In genomic region chr2:241356871-241357260, GRCh38 we compare ENCODE assay signal across 7 cellular contexts. TPM values are rescaled to one million over a fixed set of nuclear protein-coding genes. Genes with fewer than 3 reads are reported as not detected.
DNase-seq lines count a peak whose midpoint lies in the region; ATAC-seq and TF ChIP-seq lines count a peak whose summit lies in the region.

No MANE protein-coding gene starts in this region.

- no peak overlapping the region for H4K8ac ChIP-seq in H9 (replicated peaks; ENCODE audit: insufficient read length, low read depth, low read length)

- H4K20me1 ChIP-seq in H9 (ENCODE audit: control insufficient read depth, insufficient read depth, insufficient read length) (no peaks in the 10 kb centered on the region), SK-N-SH (ENCODE audit: insufficient read depth) (peaks cover 41% of the 10 kb centered on the region)

- no peak overlapping the region for H2BK20ac ChIP-seq in H9 (ENCODE audit: low read depth, low read length, poor library complexity, severe bottlenecking)

- H2AFZ ChIP-seq in H9 (ENCODE audit: low read length) = no peak overlapping the region
- peak overlapping the region; percentile 37; the same call in 1 of the 2 replicates for H2AFZ ChIP-seq in SK-N-SH (ENCODE audit: low read depth)

- no peak for TF ChIP-seq EP300 in SK-N-SH (IDR thresholded peaks at IDR 0.05; ENCODE audit: borderline replicate concordance in 1 of 2, low read depth in 1 of 2, low read length in 1 of 2)

- H4K5ac ChIP-seq in H9 (ENCODE audit: insufficient read length, low read depth, low read length) = no peak overlapping the region

- H2AK5ac ChIP-seq in H9 (ENCODE audit: insufficient read length, low read length) = no peak overlapping the region

- H3K27me3 ChIP-seq in H9 (ENCODE audit: insufficient read depth, low read length) (no peaks in the 10 kb centered on the region), SK-N-SH (ENCODE audit: insufficient read depth) (no peaks in the 10 kb centered on the region), foreskin keratinocyte (no peaks in the 10 kb centered on the region)

- no peak overlapping the region for H2BK12ac ChIP-seq in H9 (ENCODE audit: insufficient read length, low read depth, low read length)

- H3K36me3 ChIP-seq in SK-N-SH (replicated peaks in 1 of 2; ENCODE audit: control insufficient read depth in 1 of 2, insufficient read depth in 2 of 2, low read length in 1 of 2) = peaks cover 17 to 33% of the 10 kb centered on the region in 2 experiments

- no peak overlapping the region for H2BK120ac ChIP-seq in H9 (ENCODE audit: low read depth, low read length, poor library complexity, severe bottlenecking)

- H3K79me1 ChIP-seq in H9 (ENCODE audit: insufficient read depth, low read depth, low read length, poor library complexity, severe bottlenecking) = peaks cover 5% of the 10 kb centered on the region

- in situ Hi-C loops in GM13977 (cut with MboI; ENCODE audit: low pct_unique_long_range_greater_than_20kb, low sequenced_read_pairs, unreplicated experiment) = no loop called here

- ATAC-seq in foreskin keratinocyte = no peak
- ATAC-seq in GM18867 (IDR thresholded peaks at IDR 0.05; ENCODE audit: unreplicated experiment) = no peak

- H3K4me2 ChIP-seq in H9 (ENCODE audit: insufficient read depth, insufficient read length, low read length) (peak overlapping the region; percentile 67), SK-N-SH (peak overlapping the region; percentile 78)

- no peak overlapping the region for H3T11ph ChIP-seq in H9 (ENCODE audit: low read length)

- peaks cover 47 to 53% of the 10 kb centered on the region in 2 experiments for H3K4me1 Mint-ChIP-seq in H9

- POLR2A ChIA-PET in SK-N-SH (lab: Yijun Ruan, JAX) = interaction anchor here (1.0 kb wide), 1 partner anchor 346 kb away, joined by 3 read pairs; no protein-coding TSS in a partner anchor

- no peak overlapping the region for H3K18ac ChIP-seq in H9 (ENCODE audit: insufficient read length, low read depth, low read length)

- TF ChIP-seq CTCF in H9 (conservative IDR thresholded peaks at IDR 0.05) (no peak), SK-N-SH (IDR thresholded peaks at IDR 0.05) (no peak), foreskin keratinocyte (conservative IDR thresholded peaks at IDR 0.05) (no peak), GM13977 (IDR thresholded peaks at IDR 0.05; ENCODE audit: extremely low read depth, insufficient read depth, missing control alignments) (no peak)

- peaks cover 4 to 26% (median 18%) of the 10 kb centered on the region in 3 experiments; a peak in 5 of 7 replicates for H3K36me3 Mint-ChIP-seq in H9 (ENCODE audit: insufficient read depth in 1 of 3, low read depth in 3 of 3)

- H3K23me2 ChIP-seq in H9 (ENCODE audit: insufficient read length, low read depth, low read length, poor library complexity, severe bottlenecking) = peaks cover 4% of the 10 kb centered on the region

- H2BK5ac ChIP-seq in H9 (ENCODE audit: insufficient read length, low read length) = no peak overlapping the region

- no peak overlapping the region for H3K23ac ChIP-seq in H9 (ENCODE audit: insufficient read length, low read depth, low read length)

- no peak for TF ChIP-seq RAD21 in SK-N-SH (IDR thresholded peaks at IDR 0.05; ENCODE audit: low read length)

- 0 out of 7 replicates have a peak overlapping the region, but pooled peaks of 1 of the 3 experiments have one; percentile 14 for H3K27ac Mint-ChIP-seq in H9

- peaks cover 34% of the 10 kb centered on the region for H3F3A ChIP-seq in SK-N-SH (replicated peaks; ENCODE audit: insufficient read depth)

- H3K79me2 ChIP-seq in H9 (ENCODE audit: insufficient read depth, low read length) (peaks cover 7% of the 10 kb centered on the region; the same call in 1 of the 2 replicates), SK-N-SH (ENCODE audit: insufficient read depth) (peaks cover 55% of the 10 kb centered on the region)

- H3K4me3 ChIP-seq in SK-N-SH (ENCODE audit: low read depth in 2 of 2, low read length in 1 of 2) = peak overlapping the region; percentile 73 to 97
- peak overlapping the region; percentile 69 to 95 (median 89) for H3K4me3 ChIP-seq in skin epidermis

- no peak overlapping the region for H3K27ac ChIP-seq in H9 (ENCODE audit: insufficient read length, low read depth, low read length)
- H3K27ac ChIP-seq in SK-N-SH (ENCODE audit: low read depth in 2 of 2, low read length in 1 of 2) = peak overlapping the region; percentile 59 to 72; a peak in 2 of 4 replicates
- H3K27ac ChIP-seq in foreskin keratinocyte = peak overlapping the region; percentile 81
- H3K27ac ChIP-seq in skin epidermis = peak overlapping the region in 20 of 21 experiments; percentile 75 to 98 (median 91)

- no peak overlapping the region for H4K91ac ChIP-seq in H9 (ENCODE audit: insufficient read length, low read depth, low read length)

- no peak overlapping the region for H3K56ac ChIP-seq in H9 (ENCODE audit: insufficient read length, low read depth, low read length)

- no CpG with 5 or more reads among the region's 5 CpGs for WGBS in H9 (ENCODE audit: extremely low coverage, insufficient read length, low lambda C conversion rate)
- WGBS in SK-N-SH (ENCODE audit: low lambda C conversion rate) = 2% methylated on average over 5 of the region's 5 CpGs

- no peaks in the 10 kb centered on the region for H3K27me3 Mint-ChIP-seq in H9 (ENCODE audit: low read depth)

- no peak overlapping the region for H3K4ac ChIP-seq in H9 (ENCODE audit: low read depth, low read length)

- DNase-seq in H9 (no peak), SK-N-SH (no peak), foreskin keratinocyte (peak in 1 of 2 donors; percentile 9), GM13977 (ENCODE audit: low spot score) (no peak), NCI-H526 treated with DMSO at 0.1 percent for 48 hours (lab: John Stamatoyannopoulos, UW) (no peak)

- no peaks in the 10 kb centered on the region for H3K9me2 ChIP-seq in SK-N-SH

- H3K9me3 Mint-ChIP-seq in H9 = no peaks in the 10 kb centered on the region

- H3K14ac ChIP-seq in H9 (ENCODE audit: insufficient read depth, low read length) = no peak overlapping the region

- H3K9me3 ChIP-seq in H9 (ENCODE audit: control insufficient read depth, low read depth, low read length) = no peaks in the 10 kb centered on the region
- H3K9me3 ChIP-seq in SK-N-SH = no peaks in the 10 kb centered on the region

- H3K4me3 Mint-ChIP-seq in H9 = peak overlapping the region; percentile 76 to 82

- CTCF ChIA-PET in SK-N-SH (lab: Yijun Ruan, JAX) = no interaction called here

- H3K9ac ChIP-seq in H9 (ENCODE audit: extremely low read depth, insufficient read length, low read length) (peak overlapping the region; percentile 28), SK-N-SH (peak overlapping the region; percentile 90)

- H3K4me1 ChIP-seq in H9 (ENCODE audit: insufficient read depth, low read length) (peaks cover 2% of the 10 kb centered on the region; the same call in 1 of the 2 replicates), SK-N-SH (ENCODE audit: control insufficient read depth in 1 of 2, insufficient read depth in 2 of 2, low read depth in 1 of 2, low read length in 1 of 2) (peaks cover 0 to 13% of the 10 kb centered on the region in 2 experiments; a peak in 3 of 4 replicates), foreskin keratinocyte (peaks cover 14% of the 10 kb centered on the region)

- no peak overlapping the region for H2BK15ac ChIP-seq in H9 (ENCODE audit: low read depth, low read length)

TF ChIP-seq in SK-N-SH, 30 proteins besides CTCF, POLR2A, EP300 and RAD21 (continues in another document):
- TF ChIP-seq REST (IDR thresholded peaks at IDR 0.05; ENCODE audit: low read depth, low read length) = no peak
- TF ChIP-seq TEAD4 (IDR thresholded peaks at IDR 0.05; ENCODE audit: borderline replicate concordance, insufficient read depth) = no peak

RNA-seq across cellular contexts. Expression of gene FARP2, which starts 0.8 kb away (rescaled TPM):
- total RNA-seq in H9 (2021) (31.0 and 33.9 TPM in 2 replicates), foreskin keratinocyte (34.0 and 34.3 TPM in 2 replicates)
- polyA plus RNA-seq in SK-N-SH (2012; rRNA removed) (11.5 and 13.9 TPM in 2 replicates), foreskin keratinocyte (8.6 and 8.7 TPM in 2 replicates)
- 11.9 and 13.0 TPM in 2 replicates for polyA plus RNA-seq in SK-N-SH (2012; cell fraction: cytosol; rRNA removed)
- 34.1 and 68.4 TPM in 2 replicates for polyA plus RNA-seq in SK-N-SH (2012; cell fraction: nucleus; rRNA removed)

RNA-seq across cellular contexts. Expression of gene SEPTIN2, which starts 41.1 kb away (rescaled TPM):
- total RNA-seq in H9 (2021) = 385 and 399 TPM in 2 replicates
- 226 and 330 TPM in 2 replicates for polyA plus RNA-seq in SK-N-SH (2012; rRNA removed)
- polyA plus RNA-seq in SK-N-SH (2012; cell fraction: cytosol; rRNA removed) = 307 and 361 TPM in 2 replicates
- 212 and 449 TPM in 2 replicates for polyA plus RNA-seq in SK-N-SH (2012; cell fraction: nucleus; rRNA removed)
- 257 and 274 TPM in 2 replicates for total RNA-seq in foreskin keratinocyte
- 110 and 131 TPM in 2 replicates for polyA plus RNA-seq in foreskin keratinocyte

RNA-seq across cellular contexts. Expression of gene HDLBP, which starts 41.4 kb away (rescaled TPM):
- total RNA-seq in H9 (2021) = 340 and 364 TPM in 2 replicates
- polyA plus RNA-seq in SK-N-SH (2012; rRNA removed) = 211 and 263 TPM in 2 replicates
- 190 and 208 TPM in 2 replicates for polyA plus RNA-seq in SK-N-SH (2012; cell fraction: cytosol; rRNA removed)
- polyA plus RNA-seq in SK-N-SH (2012; cell fraction: nucleus; rRNA removed) = 430 and 440 TPM in 2 replicates
- total RNA-seq in foreskin keratinocyte = 521 and 562 TPM in 2 replicates
- 411 and 420 TPM in 2 replicates for polyA plus RNA-seq in foreskin keratinocyte
